ENCODE assay signal across 23 cellular contexts in the genomic region with DNA sequence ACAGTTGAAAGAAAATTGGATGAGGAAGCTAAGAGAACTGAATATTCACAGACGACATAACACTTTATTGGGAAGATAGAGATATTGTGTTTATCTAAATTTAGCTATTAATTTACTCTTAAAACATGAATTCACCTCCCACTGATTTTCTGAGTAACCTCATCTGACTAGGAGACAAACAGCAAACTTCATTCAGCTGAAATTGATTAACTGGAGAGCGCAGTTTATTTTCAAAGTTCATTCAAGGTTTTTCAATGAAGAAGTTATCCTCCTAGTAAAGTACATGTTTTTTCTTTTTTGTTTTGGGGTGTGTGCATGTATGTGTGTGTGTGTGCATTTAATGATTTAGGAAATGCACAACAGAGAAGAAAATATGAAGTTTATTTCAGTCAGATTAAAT.
A peak's percentile ranks its signal among the peaks of the same experiment; 100 is the strongest.
DNase-seq lines count a peak whose midpoint lies in the region; ATAC-seq and TF ChIP-seq lines count a peak whose summit lies in the region.
"Had no signal": no experiment of that assay in that cellular context is flagged by ENCODE, and none has a peak within 500 bp of the region (broad histone marks: within the 10 kb centered on the region; RNA-seq: fewer than 3 reads in every experiment).

No MANE protein-coding gene starts in this region.

- no peaks in the 10 kb centered on the region for H4K20me1 ChIP-seq in mammary epithelial cell (ENCODE audit: insufficient read depth, low read length)

- in situ Hi-C loops in mammary epithelial cell (cut with MboI; ENCODE audit: low sequenced_read_pairs in 2 of 2): no loop called here

- H3K27me3 ChIP-seq in mammary epithelial cell (ENCODE audit: insufficient read depth, low read length) (peaks cover 4% of the 10 kb centered on the region), adipocyte (replicated peaks; ENCODE audit: control insufficient read depth, insufficient read depth, low read length) (no peaks in the 10 kb centered on the region), right lobe of liver (no peaks in the 10 kb centered on the region), skeletal muscle satellite cell (ENCODE audit: control insufficient read depth, insufficient read depth, low read length) (no peaks in the 10 kb centered on the region), heart left ventricle (no peaks in the 10 kb centered on the region)
- H3K27me3 ChIP-seq: Peyer's patch, SJCRH30 had no signal

- DNase-seq in MCF 10A (ENCODE audit: unreplicated experiment) (no peak), mammary epithelial cell (no peak), adipocyte (ENCODE audit: low read depth) (no peak), right lobe of liver (no peak), heart left ventricle (no peak), AG20443 (ENCODE audit: low spot score) (no peak)
- DNase-seq: AML-193; C1 segment of cervical spinal cord; Calu3; CD8-positive, alpha-beta memory T cell; KG1; NCI-H1092 treated with DMSO at 0.1 percent for 48 hours; NCI-H1436 treated with DMSO at 0.1 percent for 48 hours; NCI-H1930; NCI-H524 treated with DMSO at 0.1 percent for 48 hours; NCI-H82 had no signal

- intact Hi-C loops in MCF 10A (cut with micrococcal nuclease): no loop called here
- intact Hi-C loops in mammary epithelial cell (cut with micrococcal nuclease): no loop called here
- intact Hi-C loops in right lobe of liver (cut with DNase I): no loop called here
- intact Hi-C loops in heart left ventricle (cut with DNase I): no loop called here

- peak overlapping the region; percentile 53 for H3K27ac Mint-ChIP-seq in MCF 10A (ENCODE audit: low read depth, unreplicated experiment)
- H3K27ac Mint-ChIP-seq: CD8-positive, alpha-beta memory T cell had no signal

- CTCF ChIA-PET in MCF 10A (lab: Yijun Ruan, JAX) (interaction anchor here (0.5 to 2.2 kb wide), 5 partner anchors 17 to 1843 kb away, joined by 3 to 6 read pairs (median 4); no protein-coding TSS in a partner anchor), mammary epithelial cell (lab: Charles Lee; ENCODE audit: low non-redundant PET) (no interaction called here)

- POLR2A ChIA-PET in MCF 10A (lab: Yijun Ruan, JAX): interaction anchor here (0.7 to 1.1 kb wide), 5 partner anchors 9 to 61 kb away, joined by 3 to 4 read pairs (median 3); no protein-coding TSS in a partner anchor

- H3K4me3 ChIP-seq in mammary epithelial cell (replicated peaks in 1 of 3; ENCODE audit: insufficient read depth in 1 of 3, low read depth in 2 of 3, low read length in 3 of 3): no peak overlapping the region
- H3K4me3 ChIP-seq in adipocyte (ENCODE audit: low read length): peak overlapping the region; percentile 66
- no peak overlapping the region for H3K4me3 ChIP-seq in right lobe of liver
- H3K4me3 ChIP-seq in skeletal muscle satellite cell (ENCODE audit: low read length): no peak overlapping the region
- no peak overlapping the region for H3K4me3 ChIP-seq in heart left ventricle
- H3K4me3 ChIP-seq: HAP-1, Peyer's patch, SJCRH30 had no signal

- H3K79me2 ChIP-seq in mammary epithelial cell (ENCODE audit: insufficient read depth, low read length): no peaks in the 10 kb centered on the region

- no peak overlapping the region for H3K4me2 ChIP-seq in mammary epithelial cell (ENCODE audit: insufficient read depth, low read depth, low read length)
- peak overlapping the region; percentile 37 for H3K4me2 ChIP-seq in skeletal muscle satellite cell (ENCODE audit: low read length)

- H3K9ac ChIP-seq in mammary epithelial cell (ENCODE audit: insufficient read depth, low read length) (no peak overlapping the region), adipocyte (ENCODE audit: low read length) (no peak overlapping the region), skeletal muscle satellite cell (ENCODE audit: low read depth, low read length) (no peak overlapping the region)

- peaks cover 16% of the 10 kb centered on the region for H3K4me1 Mint-ChIP-seq in MCF 10A (ENCODE audit: insufficient read depth, unreplicated experiment)
- H3K4me1 Mint-ChIP-seq: CD8-positive, alpha-beta memory T cell had no signal

- TF ChIP-seq POLR2A in right lobe of liver (IDR thresholded peaks at IDR 0.05): no peak
- TF ChIP-seq POLR2A in heart left ventricle (IDR thresholded peaks at IDR 0.05): no peak

- H3K9me3 ChIP-seq in mammary epithelial cell (replicated peaks; ENCODE audit: insufficient read depth, low read length) (no peaks in the 10 kb centered on the region), adipocyte (ENCODE audit: control insufficient read depth, low read length) (no peaks in the 10 kb centered on the region), right lobe of liver (no peaks in the 10 kb centered on the region), skeletal muscle satellite cell (replicated peaks; ENCODE audit: low read length) (no peaks in the 10 kb centered on the region), heart left ventricle (peaks cover 0 to 5% (median 0%) of the 10 kb centered on the region in 12 donors)
- H3K9me3 ChIP-seq: HAP-1, Peyer's patch, SJCRH30 had no signal

- H3K27ac ChIP-seq in mammary epithelial cell (ENCODE audit: insufficient read depth, low read depth, low read length) (no peak overlapping the region), right lobe of liver (peak overlapping the region; percentile 20 to 68 (median 63)), heart left ventricle (no peak overlapping the region)
- H3K27ac ChIP-seq: 22Rv1, HL-60, Peyer's patch, SJCRH30 had no signal

- no TSS peak for BruUV-seq in MCF 10A (replicated peaks; lab: Mats Ljungman, UMichigan)
- BruUV-seq in mammary epithelial cell (replicated peaks; lab: Mats Ljungman, UMichigan): no TSS peak

- ATAC-seq in right lobe of liver (peak in 3 of 4 donors; percentile 63 to 82 (median 72)), heart left ventricle (no peak), GM19351 (IDR thresholded peaks at IDR 0.05; ENCODE audit: unreplicated experiment) (no peak)

- H3K4me1 ChIP-seq in mammary epithelial cell (ENCODE audit: insufficient read depth, low read length) (no peaks in the 10 kb centered on the region), adipocyte (ENCODE audit: control insufficient read depth, insufficient read depth, low read length) (peaks cover 14% of the 10 kb centered on the region), right lobe of liver (peaks cover 0 to 6% (median 0%) of the 10 kb centered on the region in 4 donors), skeletal muscle satellite cell (ENCODE audit: control insufficient read depth, insufficient read depth, low read length) (peaks cover 10% of the 10 kb centered on the region), heart left ventricle (peaks cover 0 to 2% (median 0%) of the 10 kb centered on the region in 12 donors)
- H3K4me1 ChIP-seq: HAP-1, Peyer's patch, SJCRH30 had no signal

- H3K36me3 ChIP-seq in mammary epithelial cell (ENCODE audit: insufficient read depth, low read length): no peaks in the 10 kb centered on the region
- no peaks in the 10 kb centered on the region for H3K36me3 ChIP-seq in adipocyte (ENCODE audit: control insufficient read depth, insufficient read depth, low read length, severe bottlenecking)
- peaks cover 0 to 2% (median 0%) of the 10 kb centered on the region in 4 donors for H3K36me3 ChIP-seq in right lobe of liver
- H3K36me3 ChIP-seq in skeletal muscle satellite cell (ENCODE audit: insufficient read depth, low read length): no peaks in the 10 kb centered on the region
- no peaks in the 10 kb centered on the region for H3K36me3 ChIP-seq in heart left ventricle
- H3K36me3 ChIP-seq: HAP-1, Peyer's patch, SJCRH30 had no signal

- H2AFZ ChIP-seq in mammary epithelial cell (ENCODE audit: low read depth, low read length): no peak overlapping the region

- H3K4me3 Mint-ChIP-seq in MCF 10A (ENCODE audit: unreplicated experiment): peak overlapping the region; percentile 18
- H3K4me3 Mint-ChIP-seq: CD8-positive, alpha-beta memory T cell had no signal

- WGBS in mammary epithelial cell (ENCODE audit: low coverage, missing lambda C conversion rate): 93% methylated on average over 2 of the region's 2 CpGs
- WGBS in right lobe of liver (ENCODE audit: insufficient coverage, low coverage, low lambda C conversion rate, missing lambda C conversion rate): 17% methylated on average over 2 of the region's 2 CpGs
- 76 to 87% (median 80%) methylated on average over 2 of the region's 2 CpGs for WGBS in heart left ventricle, 4 donors

- no peaks in the 10 kb centered on the region for H3K36me3 Mint-ChIP-seq in MCF 10A (ENCODE audit: insufficient read depth, unreplicated experiment)
- H3K36me3 Mint-ChIP-seq: CD8-positive, alpha-beta memory T cell had no signal

- dilution Hi-C loops in mammary epithelial cell (cut with HindIII; ENCODE audit: low sequenced_read_pairs): no loop called here

- H3K9me3 Mint-ChIP-seq in MCF 10A (ENCODE audit: unreplicated experiment): no peaks in the 10 kb centered on the region
- H3K9me3 Mint-ChIP-seq: CD8-positive, alpha-beta memory T cell had no signal

- TF ChIP-seq CTCF in MCF 10A (IDR thresholded peaks at IDR 0.05; ENCODE audit: unreplicated experiment): no peak
- no peak for TF ChIP-seq CTCF in mammary epithelial cell (conservative IDR thresholded peaks at IDR 0.05 in 1 of 2, IDR thresholded peaks at IDR 0.05 in 1 of 2; ENCODE audit: extremely low read depth in 1 of 2, insufficient read depth in 1 of 2, low read depth in 1 of 2, low read length in 2 of 2)
- TF ChIP-seq CTCF in right lobe of liver (IDR thresholded peaks at IDR 0.05): no peak
- no peak for TF ChIP-seq CTCF in heart left ventricle (IDR thresholded peaks at IDR 0.05)

- no peaks in the 10 kb centered on the region for H3K27me3 Mint-ChIP-seq in MCF 10A (ENCODE audit: insufficient read depth, unreplicated experiment)
- H3K27me3 Mint-ChIP-seq: CD8-positive, alpha-beta memory T cell had no signal

Comparison
In these comparisons a context has a peak if more than half of its experiments do, and no peak if none do; other contexts are left out.
1. H3K27ac ChIP-seq: peak in right lobe of liver (3 of 3); none in mammary epithelial cell (single experiment) and heart left ventricle (0 of 12).
2. ATAC-seq: peak in right lobe of liver (3 of 4); none in heart left ventricle (0 of 4) and GM19351 (single experiment).